ENCODE assay signal across 9 cellular contexts in genomic region chr16:84511180-84511800, GRCh38. TPM values are rescaled to one million over a fixed set of nuclear protein-coding genes. Genes with fewer than 3 reads are reported as not detected.
DNase-seq lines count a peak whose midpoint lies in the region; ATAC-seq and TF ChIP-seq lines count a peak whose summit lies in the region.
"Had no signal": no experiment of that assay in that cellular context is flagged by ENCODE, and none has a peak within 500 bp of the region (broad histone marks: within the 10 kb centered on the region; RNA-seq: fewer than 3 reads in every experiment).

No MANE protein-coding gene starts in this region.

- ATAC-seq in gastroesophageal sphincter (peak; percentile 82), omental fat pad (ENCODE audit: low FRiP score) (peak; percentile 83), HG03025 (IDR thresholded peaks at IDR 0.05; ENCODE audit: low FRiP score, unreplicated experiment) (no peak)

- TF ChIP-seq EP300 in gastroesophageal sphincter (IDR thresholded peaks at IDR 0.05): no peak

- 6 to 7% methylated on average over 19 to 20 of the region's 21 CpGs for WGBS in gastroesophageal sphincter (ENCODE audit: low coverage in 1 of 2), 2 donors
- 11 to 16% methylated on average over 21 of the region's 21 CpGs for WGBS in testis, 2 donors

- DNase-seq in ELR (ENCODE audit: low read depth) (peak; percentile 91), MV-4-11 (lab: John Stamatoyannopoulos, UW) (peak; percentile 73), SK-N-DZ (ENCODE audit: low spot score) (peak; percentile 77), omental fat pad (ENCODE audit: low spot score) (peak; percentile 72), testis (peak; percentile 89)
- DNase-seq in activated gamma-delta T cell treated with anti-CD3 and anti-CD28 coated beads, Interleukin-2, amount 50 U/mL, for 16 hours (ENCODE audit: low read depth): peak; percentile 75

- no peak overlapping the region for H3K27ac ChIP-seq in gastroesophageal sphincter
- no peak overlapping the region for H3K27ac ChIP-seq in testis
- H3K27ac ChIP-seq: epithelial cell of prostate had no signal

- H3K4me1 ChIP-seq in gastroesophageal sphincter (peaks cover 0 to 13% (median 3%) of the 10 kb centered on the region in 3 donors), testis (no peaks in the 10 kb centered on the region)

- no peaks in the 10 kb centered on the region for H3K9me3 ChIP-seq in gastroesophageal sphincter
- no peaks in the 10 kb centered on the region for H3K9me3 ChIP-seq in testis

- H3K36me3 ChIP-seq in gastroesophageal sphincter: no peaks in the 10 kb centered on the region
- H3K36me3 ChIP-seq in testis (ENCODE audit: low read depth, missing control alignments): no peaks in the 10 kb centered on the region

- no peaks in the 10 kb centered on the region for H3K27me3 ChIP-seq in gastroesophageal sphincter
- H3K27me3 ChIP-seq in testis: no peaks in the 10 kb centered on the region

- no peak for TF ChIP-seq POLR2A in gastroesophageal sphincter (IDR thresholded peaks at IDR 0.05)
- no peak for TF ChIP-seq POLR2A in testis (IDR thresholded peaks at IDR 0.05)

- intact Hi-C loops in testis (cut with DNase I; ENCODE audit: low total_unique reads): loop anchor here (5.0 kb wide), 1 partner anchor 111 kb away; no protein-coding TSS in a partner anchor

- TF ChIP-seq CTCF in gastroesophageal sphincter (IDR thresholded peaks at IDR 0.05) (peak; percentile 92 to 99 (median 96)), omental fat pad (IDR thresholded peaks at IDR 0.05) (peak in 2 of 3 donors; percentile 90 to 91), testis (IDR thresholded peaks at IDR 0.05) (peak; percentile 97 to 99 (median 99))

- no peak overlapping the region for H3K4me3 ChIP-seq in gastroesophageal sphincter
- no peak overlapping the region for H3K4me3 ChIP-seq in testis

RNA-seq across cellular contexts. Expression of gene MEAK7, which starts 6.8 kb away (rescaled TPM):
- 9.3 and 9.9 TPM in 2 replicates for polyA plus RNA-seq in SK-N-DZ (2014; cell fraction: cytosol; rRNA removed)
- 6.0 and 7.8 TPM in 2 replicates for polyA plus RNA-seq in SK-N-DZ (2014; cell fraction: nucleus; rRNA removed)
- total RNA-seq in gastroesophageal sphincter (10 to 100 TPM in 2 of 4 donors, 1 to 10 TPM in 2; 7.9 to 30.5 (median 10.4) TPM), omental fat pad (1 to 10 TPM; 6.4 to 9.1 (median 8.4) TPM), testis (10 to 100 TPM; 11.2 to 20.0 TPM)
- polyA plus RNA-seq in testis (ENCODE audit: insufficient read depth, low read depth, low replicate concordance): 14.3 TPM
